Comparison of ENCODE assay signal across 20 cellular contexts in the genomic region with DNA sequence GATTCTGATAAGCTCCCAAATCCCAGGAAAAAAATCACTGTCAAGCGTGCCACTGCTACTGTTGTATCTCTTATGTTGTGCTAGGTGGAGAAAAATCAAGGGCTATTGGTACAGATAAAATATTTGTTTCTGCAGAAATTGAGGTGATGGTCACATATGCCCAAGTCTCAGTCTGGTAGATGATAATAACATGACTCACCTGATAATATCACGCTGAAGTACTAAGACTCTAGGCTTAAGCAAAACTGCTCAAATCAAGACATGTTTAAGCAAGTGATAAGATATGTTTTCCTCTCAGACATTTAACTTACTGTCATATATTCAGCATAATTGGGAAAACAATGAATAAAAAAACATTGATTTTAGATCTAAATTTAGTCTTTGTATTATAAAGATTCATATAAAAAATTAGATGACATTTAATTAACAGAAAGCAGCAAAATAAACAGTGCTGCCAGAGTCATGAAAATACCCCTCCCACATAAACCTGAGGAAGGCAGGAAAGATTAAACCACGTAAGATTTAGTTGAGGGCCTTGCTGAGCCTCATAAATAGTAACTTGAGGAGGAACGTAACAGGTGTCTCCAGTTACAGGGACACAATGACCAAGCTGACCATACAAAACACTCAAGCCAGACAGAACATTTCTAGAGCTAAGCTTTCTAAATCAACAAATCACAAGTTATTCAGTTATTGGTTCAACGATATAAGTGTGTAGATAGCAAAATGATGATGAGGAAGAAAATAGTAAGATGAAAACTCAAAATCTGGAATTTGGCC.
"Had no signal": no experiment of that assay in that cellular context is flagged by ENCODE, and none has a peak within 500 bp of the region (broad histone marks: within the 10 kb centered on the region; RNA-seq: fewer than 3 reads in every experiment).

No MANE protein-coding gene starts in this region.

- H3K4me3 Mint-ChIP-seq: activated CD4-positive, alpha-beta memory T cell treated with anti-CD3 and anti-CD28 coated beads for 36 hours; activated naive CD8-positive, alpha-beta T cell; activated T-helper 1 cell treated with anti-CD3 and anti-CD28 coated beads, Interleukin-12 subunit alpha, Interleukin-12 subunit beta, Interleukin-2, Interleukin-4 antibody, amounts not matched to agents 30 ng/mL and 10 ng/mL and 1 ng/mL, durations not matched to agents 14 hours and 24 hours and 36 hours; dendritic cell treated with granulocyte-macrophage colony-stimulating factor and Interleukin-4, amounts not matched to agents 40 ng/mL and 50 ng/mL, for 4 days; naive thymus-derived CD4-positive, alpha-beta T cell; stimulated activated naive CD8-positive, alpha-beta T cell treated with anti-CD3 and anti-CD28 coated beads, Interleukin-15, amount 100 ng/mL, for 72 hours had no signal

- H3K79me2 ChIP-seq: hepatocyte had no signal

- H3K4me3 ChIP-seq: esophagus muscularis mucosa, hepatocyte, left lung, ovary, right lobe of liver, smooth muscle cell, suprapubic skin, vagina had no signal

- DNase-seq: activated CD4-positive, alpha-beta memory T cell treated with anti-CD3 and anti-CD28 coated beads for 36 hours; activated gamma-delta T cell treated with Interleukin-2 at 50 U/mL for 16 hours; activated T-cell treated with anti-CD3 and anti-CD28 coated beads for 4 hours; effector CD8-positive, alpha-beta T cell; kidney; left lung; naive thymus-derived CD4-positive, alpha-beta T cell; ovary; right lobe of liver; stimulated activated CD4-positive, alpha-beta T cell treated with anti-CD3 and anti-CD28 coated beads, Interleukin-4, amount 100 ng/mL, for 1 hour; stimulated activated naive CD8-positive, alpha-beta T cell treated with anti-CD3 and anti-CD28 coated beads, Interleukin-15, amount 100 ng/mL, for 72 hours; trophoblast cell had no signal

- H3K9me3 Mint-ChIP-seq: activated CD4-positive, alpha-beta memory T cell treated with anti-CD3 and anti-CD28 coated beads for 36 hours; activated T-helper 1 cell treated with anti-CD3 and anti-CD28 coated beads, Interleukin-12 subunit alpha, Interleukin-12 subunit beta, Interleukin-2, Interleukin-4 antibody, amounts not matched to agents 30 ng/mL and 10 ng/mL and 1 ng/mL, durations not matched to agents 14 hours and 24 hours and 36 hours; dendritic cell treated with granulocyte-macrophage colony-stimulating factor and Interleukin-4, amounts not matched to agents 40 ng/mL and 50 ng/mL, for 4 days; stimulated activated naive CD8-positive, alpha-beta T cell treated with anti-CD3 and anti-CD28 coated beads, Interleukin-15, amount 100 ng/mL, for 72 hours had no signal

- H3K27me3 ChIP-seq: esophagus muscularis mucosa, hepatocyte, left lung, ovary, right lobe of liver, suprapubic skin, vagina had no signal

- H3K27ac ChIP-seq: esophagus muscularis mucosa, hepatocyte, left lung, ovary, right lobe of liver, suprapubic skin, vagina had no signal

- H3K4me2 ChIP-seq: hepatocyte, smooth muscle cell had no signal

- H3K27me3 Mint-ChIP-seq: activated CD4-positive, alpha-beta memory T cell treated with anti-CD3 and anti-CD28 coated beads for 36 hours; activated naive CD8-positive, alpha-beta T cell; dendritic cell treated with granulocyte-macrophage colony-stimulating factor and Interleukin-4, amounts not matched to agents 40 ng/mL and 50 ng/mL, for 4 days; naive thymus-derived CD4-positive, alpha-beta T cell; stimulated activated naive CD8-positive, alpha-beta T cell treated with anti-CD3 and anti-CD28 coated beads, Interleukin-15, amount 100 ng/mL, for 72 hours had no signal

- ATAC-seq: left lung; naive thymus-derived CD4-positive, alpha-beta T cell; right lobe of liver; stimulated activated naive CD8-positive, alpha-beta T cell treated with anti-CD3 and anti-CD28 coated beads, Interleukin-15, amount 100 ng/mL, for 72 hours had no signal

- H2AFZ ChIP-seq: hepatocyte had no signal

- H3K36me3 ChIP-seq: esophagus muscularis mucosa, left lung, ovary, right lobe of liver, suprapubic skin, vagina had no signal

- H3K36me3 Mint-ChIP-seq: activated CD4-positive, alpha-beta memory T cell treated with anti-CD3 and anti-CD28 coated beads for 36 hours; activated naive CD8-positive, alpha-beta T cell had no signal

- H3K4me1 ChIP-seq: esophagus muscularis mucosa, left lung, right lobe of liver, suprapubic skin, vagina had no signal

- H3K27ac Mint-ChIP-seq: activated CD4-positive, alpha-beta memory T cell treated with anti-CD3 and anti-CD28 coated beads for 36 hours; activated naive CD8-positive, alpha-beta T cell; activated T-helper 1 cell treated with anti-CD3 and anti-CD28 coated beads, Interleukin-12 subunit alpha, Interleukin-12 subunit beta, Interleukin-2, Interleukin-4 antibody, amounts not matched to agents 30 ng/mL and 10 ng/mL and 1 ng/mL, durations not matched to agents 14 hours and 24 hours and 36 hours; dendritic cell treated with granulocyte-macrophage colony-stimulating factor and Interleukin-4, amounts not matched to agents 40 ng/mL and 50 ng/mL, for 4 days; naive thymus-derived CD4-positive, alpha-beta T cell; stimulated activated naive CD8-positive, alpha-beta T cell treated with anti-CD3 and anti-CD28 coated beads, Interleukin-15, amount 100 ng/mL, for 72 hours had no signal

- H3K4me1 Mint-ChIP-seq: stimulated activated naive CD8-positive, alpha-beta T cell treated with anti-CD3 and anti-CD28 coated beads, Interleukin-15, amount 100 ng/mL, for 72 hours had no signal
